1 cellular context compared by ENCODE assay signal in the genomic region with DNA sequence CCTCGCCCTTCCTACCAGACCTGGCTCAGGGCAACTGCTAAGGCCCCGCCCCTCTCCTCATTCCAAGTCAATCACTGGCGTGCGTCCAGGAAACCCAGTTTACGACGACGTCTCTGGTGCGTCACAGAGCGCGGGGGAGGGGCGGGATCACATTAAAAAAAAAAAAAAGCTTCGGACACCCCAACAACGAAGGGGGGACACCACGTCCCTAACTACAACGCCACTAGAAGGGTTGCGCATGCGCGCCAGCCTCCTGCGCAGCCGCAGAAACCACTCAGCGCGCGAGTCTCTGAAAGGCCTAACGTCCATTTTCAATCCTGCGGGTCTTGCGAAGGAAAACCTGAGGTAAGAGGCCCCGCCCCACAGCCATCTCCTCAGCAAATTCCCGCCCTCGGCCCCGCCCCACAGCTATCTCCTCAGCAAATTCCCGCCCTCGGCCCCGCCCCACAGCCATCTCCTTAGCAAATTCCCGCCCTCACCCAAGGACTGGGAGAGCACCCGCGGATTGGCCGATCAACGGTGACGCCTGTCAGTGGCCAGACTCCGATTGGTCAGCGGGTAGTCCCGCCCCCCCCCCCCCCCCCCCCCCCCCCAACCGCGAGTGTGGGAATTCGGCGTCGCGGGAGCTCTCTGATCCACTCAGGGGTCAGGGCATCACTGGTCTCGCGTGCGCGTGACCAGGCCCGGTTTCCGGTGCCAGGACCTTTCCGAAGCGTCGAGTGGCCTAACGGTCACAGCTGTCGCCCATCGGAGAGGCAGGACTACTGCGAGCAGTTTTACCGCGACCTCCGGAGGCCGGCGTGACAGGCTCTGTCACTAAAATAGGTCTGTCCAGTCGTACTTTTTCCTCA.
TF ChIP-seq lines count a peak whose summit lies in the region.

A gene with protein sequence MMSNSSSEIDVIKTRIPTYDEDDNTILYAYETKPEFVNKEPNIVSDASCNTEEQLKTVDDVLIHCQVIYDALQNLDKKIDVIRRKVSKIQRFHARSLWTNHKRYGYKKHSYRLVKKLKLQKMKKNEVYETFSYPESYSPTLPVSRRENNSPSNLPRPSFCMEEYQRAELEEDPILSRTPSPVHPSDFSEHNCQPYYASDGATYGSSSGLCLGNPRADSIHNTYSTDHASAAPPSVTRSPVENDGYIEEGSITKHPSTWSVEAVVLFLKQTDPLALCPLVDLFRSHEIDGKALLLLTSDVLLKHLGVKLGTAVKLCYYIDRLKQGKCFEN (plus strand): TSS at position 638 of the 851 bp plus-strand sequence. CDS start 6,694 bp downstream, outside the sequence.

TF ChIP-seq in HepG2, 621 proteins besides CTCF, POLR2A, EP300 and RAD21 (continued from another document and continues in another):
- TF ChIP-seq, protein P1, sequence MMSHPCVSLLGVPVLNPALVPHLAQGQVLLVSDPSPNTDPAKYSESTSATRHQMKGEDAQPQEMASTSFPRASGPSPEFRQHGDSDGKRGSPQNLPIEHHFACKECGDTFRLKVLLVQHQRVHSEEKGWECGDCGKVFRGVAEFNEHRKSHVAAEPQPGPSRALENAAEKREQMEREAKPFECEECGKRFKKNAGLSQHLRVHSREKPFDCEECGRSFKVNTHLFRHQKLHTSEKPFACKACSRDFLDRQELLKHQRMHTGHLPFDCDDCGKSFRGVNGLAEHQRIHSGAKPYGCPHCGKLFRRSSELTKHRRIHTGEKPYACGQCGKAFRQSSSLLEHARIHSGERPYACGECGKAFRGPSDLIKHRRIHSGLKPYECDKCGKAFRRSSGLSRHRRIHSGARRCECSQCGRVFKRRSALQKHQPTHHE (CRISPR knock-in tag; IDR thresholded peaks at IDR 0.05; ENCODE audit: borderline replicate concordance) = no peak
- TF ChIP-seq ATAD3A (CRISPR knock-in tag; IDR thresholded peaks at IDR 0.05) = no peak
- no peak for TF ChIP-seq ZNF530 (CRISPR knock-in tag; IDR thresholded peaks at IDR 0.05; ENCODE audit: low read depth)
- no peak for TF ChIP-seq ZNF713 (CRISPR knock-in tag; IDR thresholded peaks at IDR 0.05)
- no peak for TF ChIP-seq PLRG1 (conservative IDR thresholded peaks at IDR 0.05)
- no peak for TF ChIP-seq JARID2 (CRISPR knock-in tag; IDR thresholded peaks at IDR 0.05; ENCODE audit: insufficient replicate concordance)
- TF ChIP-seq, protein P2, sequence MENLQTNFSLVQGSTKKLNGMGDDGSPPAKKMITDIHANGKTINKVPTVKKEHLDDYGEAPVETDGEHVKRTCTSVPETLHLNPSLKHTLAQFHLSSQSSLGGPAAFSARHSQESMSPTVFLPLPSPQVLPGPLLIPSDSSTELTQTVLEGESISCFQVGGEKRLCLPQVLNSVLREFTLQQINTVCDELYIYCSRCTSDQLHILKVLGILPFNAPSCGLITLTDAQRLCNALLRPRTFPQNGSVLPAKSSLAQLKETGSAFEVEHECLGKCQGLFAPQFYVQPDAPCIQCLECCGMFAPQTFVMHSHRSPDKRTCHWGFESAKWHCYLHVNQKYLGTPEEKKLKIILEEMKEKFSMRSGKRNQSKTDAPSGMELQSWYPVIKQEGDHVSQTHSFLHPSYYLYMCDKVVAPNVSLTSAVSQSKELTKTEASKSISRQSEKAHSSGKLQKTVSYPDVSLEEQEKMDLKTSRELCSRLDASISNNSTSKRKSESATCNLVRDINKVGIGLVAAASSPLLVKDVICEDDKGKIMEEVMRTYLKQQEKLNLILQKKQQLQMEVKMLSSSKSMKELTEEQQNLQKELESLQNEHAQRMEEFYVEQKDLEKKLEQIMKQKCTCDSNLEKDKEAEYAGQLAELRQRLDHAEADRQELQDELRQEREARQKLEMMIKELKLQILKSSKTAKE (CRISPR knock-in tag; IDR thresholded peaks at IDR 0.05; ENCODE audit: borderline replicate concordance) = no peak
- 0 out of 2 replicates have a peak, but pooled peaks have one; percentile 25 for TF ChIP-seq MIER3 (CRISPR knock-in tag; IDR thresholded peaks at IDR 0.05; ENCODE audit: borderline replicate concordance)
- TF ChIP-seq TMF1 (CRISPR knock-in tag; IDR thresholded peaks at IDR 0.05; ENCODE audit: low read depth) = no peak
- no peak for TF ChIP-seq PAX8 (CRISPR knock-in tag; IDR thresholded peaks at IDR 0.05; ENCODE audit: borderline replicate concordance)
- no peak for TF ChIP-seq KDM4B (CRISPR knock-in tag; IDR thresholded peaks at IDR 0.05)
- TF ChIP-seq CHCHD3 (CRISPR knock-in tag; IDR thresholded peaks at IDR 0.05) = no peak
- TF ChIP-seq GATAD2A (CRISPR knock-in tag; IDR thresholded peaks at IDR 0.05) = 0 out of 2 replicates have a peak, but pooled peaks have one; percentile 32
- no peak for TF ChIP-seq ZSCAN20 (CRISPR knock-in tag; IDR thresholded peaks at IDR 0.05; ENCODE audit: borderline replicate concordance)
- TF ChIP-seq ZNF30 (CRISPR knock-in tag; IDR thresholded peaks at IDR 0.05) = no peak
- no peak for TF ChIP-seq EEA1 (CRISPR knock-in tag; IDR thresholded peaks at IDR 0.05; ENCODE audit: borderline replicate concordance)
- TF ChIP-seq MYNN (CRISPR knock-in tag; IDR thresholded peaks at IDR 0.05; ENCODE audit: low read depth) = no peak
- TF ChIP-seq, protein P3, sequence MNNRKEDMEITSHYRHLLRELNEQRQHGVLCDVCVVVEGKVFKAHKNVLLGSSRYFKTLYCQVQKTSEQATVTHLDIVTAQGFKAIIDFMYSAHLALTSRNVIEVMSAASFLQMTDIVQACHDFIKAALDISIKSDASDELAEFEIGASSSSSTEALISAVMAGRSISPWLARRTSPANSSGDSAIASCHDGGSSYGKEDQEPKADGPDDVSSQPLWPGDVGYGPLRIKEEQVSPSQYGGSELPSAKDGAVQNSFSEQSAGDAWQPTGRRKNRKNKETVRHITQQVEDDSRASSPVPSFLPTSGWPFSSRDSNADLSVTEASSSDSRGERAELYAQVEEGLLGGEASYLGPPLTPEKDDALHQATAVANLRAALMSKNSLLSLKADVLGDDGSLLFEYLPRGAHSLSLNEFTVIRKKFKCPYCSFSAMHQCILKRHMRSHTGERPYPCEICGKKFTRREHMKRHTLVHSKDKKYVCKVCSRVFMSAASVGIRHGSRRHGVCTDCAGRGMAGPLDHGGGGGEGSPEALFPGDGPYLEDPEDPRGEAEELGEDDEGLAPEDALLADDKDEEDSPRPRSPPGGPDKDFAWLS (CRISPR knock-in tag; IDR thresholded peaks at IDR 0.05; ENCODE audit: borderline replicate concordance) = no peak
- no peak for TF ChIP-seq ATF7-NPFF (CRISPR knock-in tag; IDR thresholded peaks at IDR 0.05; ENCODE audit: low read depth)
- TF ChIP-seq, protein P4, sequence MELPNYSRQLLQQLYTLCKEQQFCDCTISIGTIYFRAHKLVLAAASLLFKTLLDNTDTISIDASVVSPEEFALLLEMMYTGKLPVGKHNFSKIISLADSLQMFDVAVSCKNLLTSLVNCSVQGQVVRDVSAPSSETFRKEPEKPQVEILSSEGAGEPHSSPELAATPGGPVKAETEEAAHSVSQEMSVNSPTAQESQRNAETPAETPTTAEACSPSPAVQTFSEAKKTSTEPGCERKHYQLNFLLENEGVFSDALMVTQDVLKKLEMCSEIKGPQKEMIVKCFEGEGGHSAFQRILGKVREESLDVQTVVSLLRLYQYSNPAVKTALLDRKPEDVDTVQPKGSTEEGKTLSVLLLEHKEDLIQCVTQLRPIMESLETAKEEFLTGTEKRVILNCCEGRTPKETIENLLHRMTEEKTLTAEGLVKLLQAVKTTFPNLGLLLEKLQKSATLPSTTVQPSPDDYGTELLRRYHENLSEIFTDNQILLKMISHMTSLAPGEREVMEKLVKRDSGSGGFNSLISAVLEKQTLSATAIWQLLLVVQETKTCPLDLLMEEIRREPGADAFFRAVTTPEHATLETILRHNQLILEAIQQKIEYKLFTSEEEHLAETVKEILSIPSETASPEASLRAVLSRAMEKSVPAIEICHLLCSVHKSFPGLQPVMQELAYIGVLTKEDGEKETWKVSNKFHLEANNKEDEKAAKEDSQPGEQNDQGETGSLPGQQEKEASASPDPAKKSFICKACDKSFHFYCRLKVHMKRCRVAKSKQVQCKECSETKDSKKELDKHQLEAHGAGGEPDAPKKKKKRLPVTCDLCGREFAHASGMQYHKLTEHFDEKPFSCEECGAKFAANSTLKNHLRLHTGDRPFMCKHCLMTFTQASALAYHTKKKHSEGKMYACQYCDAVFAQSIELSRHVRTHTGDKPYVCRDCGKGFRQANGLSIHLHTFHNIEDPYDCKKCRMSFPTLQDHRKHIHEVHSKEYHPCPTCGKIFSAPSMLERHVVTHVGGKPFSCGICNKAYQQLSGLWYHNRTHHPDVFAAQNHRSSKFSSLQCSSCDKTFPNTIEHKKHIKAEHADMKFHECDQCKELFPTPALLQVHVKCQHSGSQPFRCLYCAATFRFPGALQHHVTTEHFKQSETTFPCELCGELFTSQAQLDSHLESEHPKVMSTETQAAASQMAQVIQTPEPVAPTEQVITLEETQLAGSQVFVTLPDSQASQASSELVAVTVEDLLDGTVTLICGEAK (IDR thresholded peaks at IDR 0.05) = no peak
- TF ChIP-seq, protein P4 (CRISPR knock-in tag; IDR thresholded peaks at IDR 0.05) = no peak
- TF ChIP-seq, protein P5, sequence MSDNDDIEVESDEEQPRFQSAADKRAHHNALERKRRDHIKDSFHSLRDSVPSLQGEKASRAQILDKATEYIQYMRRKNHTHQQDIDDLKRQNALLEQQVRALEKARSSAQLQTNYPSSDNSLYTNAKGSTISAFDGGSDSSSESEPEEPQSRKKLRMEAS (IDR thresholded peaks at IDR 0.05) = peak; percentile 46; the same call in 1 of the 2 replicates
- TF ChIP-seq RFX3 (CRISPR knock-in tag; IDR thresholded peaks at IDR 0.05) = no peak
- TF ChIP-seq, protein P6, sequence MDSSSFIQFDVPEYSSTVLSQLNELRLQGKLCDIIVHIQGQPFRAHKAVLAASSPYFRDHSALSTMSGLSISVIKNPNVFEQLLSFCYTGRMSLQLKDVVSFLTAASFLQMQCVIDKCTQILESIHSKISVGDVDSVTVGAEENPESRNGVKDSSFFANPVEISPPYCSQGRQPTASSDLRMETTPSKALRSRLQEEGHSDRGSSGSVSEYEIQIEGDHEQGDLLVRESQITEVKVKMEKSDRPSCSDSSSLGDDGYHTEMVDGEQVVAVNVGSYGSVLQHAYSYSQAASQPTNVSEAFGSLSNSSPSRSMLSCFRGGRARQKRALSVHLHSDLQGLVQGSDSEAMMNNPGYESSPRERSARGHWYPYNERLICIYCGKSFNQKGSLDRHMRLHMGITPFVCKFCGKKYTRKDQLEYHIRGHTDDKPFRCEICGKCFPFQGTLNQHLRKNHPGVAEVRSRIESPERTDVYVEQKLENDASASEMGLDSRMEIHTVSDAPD (CRISPR knock-in tag; IDR thresholded peaks at IDR 0.05) = no peak
- no peak; the same call in 1 of the 2 replicates for TF ChIP-seq ZNF605 (CRISPR knock-in tag; IDR thresholded peaks at IDR 0.05)
- TF ChIP-seq ZMYM2 (CRISPR knock-in tag; IDR thresholded peaks at IDR 0.05) = no peak
- TF ChIP-seq AGO2 (optimal IDR thresholded peaks at IDR 0.05; ENCODE audit: low read depth, low read length) = no peak
- TF ChIP-seq ZNF253 (CRISPR knock-in tag; IDR thresholded peaks at IDR 0.05; ENCODE audit: borderline replicate concordance) = no peak
- TF ChIP-seq DNMT1 (CRISPR knock-in tag; IDR thresholded peaks at IDR 0.05) = no peak
- TF ChIP-seq AKAP8 (CRISPR knock-in tag; IDR thresholded peaks at IDR 0.05) = no peak
- no peak for TF ChIP-seq SRSF4 (IDR thresholded peaks at IDR 0.05; ENCODE audit: low read depth, low read length, poor library complexity, severe bottlenecking)
- no peak for TF ChIP-seq EZH2 (conservative IDR thresholded peaks at IDR 0.05; ENCODE audit: low read depth, low read length)
- TF ChIP-seq MAFK (conservative IDR thresholded peaks at IDR 0.05 in 1 of 2, IDR thresholded peaks at IDR 0.05 in 1 of 2; ENCODE audit: low read length in 2 of 2) = no peak
- no peak for TF ChIP-seq REL (CRISPR knock-in tag; conservative IDR thresholded peaks at IDR 0.05)
- TF ChIP-seq, protein P7, sequence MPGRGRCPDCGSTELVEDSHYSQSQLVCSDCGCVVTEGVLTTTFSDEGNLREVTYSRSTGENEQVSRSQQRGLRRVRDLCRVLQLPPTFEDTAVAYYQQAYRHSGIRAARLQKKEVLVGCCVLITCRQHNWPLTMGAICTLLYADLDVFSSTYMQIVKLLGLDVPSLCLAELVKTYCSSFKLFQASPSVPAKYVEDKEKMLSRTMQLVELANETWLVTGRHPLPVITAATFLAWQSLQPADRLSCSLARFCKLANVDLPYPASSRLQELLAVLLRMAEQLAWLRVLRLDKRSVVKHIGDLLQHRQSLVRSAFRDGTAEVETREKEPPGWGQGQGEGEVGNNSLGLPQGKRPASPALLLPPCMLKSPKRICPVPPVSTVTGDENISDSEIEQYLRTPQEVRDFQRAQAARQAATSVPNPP (CRISPR knock-in tag; IDR thresholded peaks at IDR 0.05) = no peak
- TF ChIP-seq SP5 (CRISPR knock-in tag; IDR thresholded peaks at IDR 0.05; ENCODE audit: borderline replicate concordance, low read depth) = peak; percentile 42; the same call in 1 of the 2 replicates
- TF ChIP-seq ARNT2 (CRISPR knock-in tag; IDR thresholded peaks at IDR 0.05; ENCODE audit: low read depth) = no peak
- TF ChIP-seq, protein P8, sequence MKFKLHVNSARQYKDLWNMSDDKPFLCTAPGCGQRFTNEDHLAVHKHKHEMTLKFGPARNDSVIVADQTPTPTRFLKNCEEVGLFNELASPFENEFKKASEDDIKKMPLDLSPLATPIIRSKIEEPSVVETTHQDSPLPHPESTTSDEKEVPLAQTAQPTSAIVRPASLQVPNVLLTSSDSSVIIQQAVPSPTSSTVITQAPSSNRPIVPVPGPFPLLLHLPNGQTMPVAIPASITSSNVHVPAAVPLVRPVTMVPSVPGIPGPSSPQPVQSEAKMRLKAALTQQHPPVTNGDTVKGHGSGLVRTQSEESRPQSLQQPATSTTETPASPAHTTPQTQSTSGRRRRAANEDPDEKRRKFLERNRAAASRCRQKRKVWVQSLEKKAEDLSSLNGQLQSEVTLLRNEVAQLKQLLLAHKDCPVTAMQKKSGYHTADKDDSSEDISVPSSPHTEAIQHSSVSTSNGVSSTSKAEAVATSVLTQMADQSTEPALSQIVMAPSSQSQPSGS (CRISPR knock-in tag; IDR thresholded peaks at IDR 0.05) = no peak
- no peak for TF ChIP-seq ZNF572 (CRISPR knock-in tag; IDR thresholded peaks at IDR 0.05)
- TF ChIP-seq SMARCE1 (IDR thresholded peaks at IDR 0.05; ENCODE audit: borderline replicate concordance) = no peak
